In genomic region chr7:66043681-66044497, GRCh38 we compare ENCODE assay signal across 8 cellular contexts. TPM values are rescaled to one million over a fixed set of nuclear protein-coding genes. Genes with fewer than 3 reads are reported as not detected.
DNase-seq lines count a peak whose midpoint lies in the region; ATAC-seq and TF ChIP-seq lines count a peak whose summit lies in the region.

No MANE protein-coding gene starts in this region.

- 8% methylated on average over 37 of the region's 49 CpGs; no CpG with 5 or more reads in 1 of the 2 donors for WGBS in transverse colon (ENCODE audit: low coverage in 1 of 2), 2 donors

- no peaks in the 10 kb centered on the region for H3K9me3 Mint-ChIP-seq in activated T-cell treated with anti-CD3 and anti-CD28 coated beads, Interleukin-2, amount 50 U/mL, for 4 hours
- H3K9me3 Mint-ChIP-seq in natural killer cell treated with Interleukin-12 subunit alpha and Interleukin-12 subunit beta and Interleukin-15 and Interleukin-18, amount 100 ng/mL, for 72 hours, result no peaks in the 10 kb centered on the region

- peak; percentile 28 for TF ChIP-seq POLR2A in transverse colon (IDR thresholded peaks at IDR 0.05)

- no peaks in the 10 kb centered on the region for H3K36me3 ChIP-seq in transverse colon

- intact Hi-C loops in transverse colon (cut with DNase I; ENCODE audit: low total_unique reads), result no loop called here

- H3K4me3 ChIP-seq in transverse colon, result peak overlapping the region; percentile 3 to 56 (median 37)

- no peaks in the 10 kb centered on the region for H3K4me1 ChIP-seq in foreskin keratinocyte
- H3K4me1 ChIP-seq in transverse colon, result peaks cover 0 to 19% (median 15%) of the 10 kb centered on the region in 4 donors

- no peaks in the 10 kb centered on the region for H3K36me3 Mint-ChIP-seq in activated T-cell treated with anti-CD3 and anti-CD28 coated beads, Interleukin-2, amount 50 U/mL, for 4 hours (ENCODE audit: insufficient read depth)
- no peaks in the 10 kb centered on the region for H3K36me3 Mint-ChIP-seq in natural killer cell treated with Interleukin-12 subunit alpha and Interleukin-12 subunit beta and Interleukin-15 and Interleukin-18, amount 100 ng/mL, for 72 hours

- H3K4me3 Mint-ChIP-seq in activated T-cell treated with anti-CD3 and anti-CD28 coated beads, Interleukin-2, amount 50 U/mL, for 4 hours, result peak overlapping the region; percentile 77
- peak overlapping the region; percentile 76 for H3K4me3 Mint-ChIP-seq in natural killer cell treated with Interleukin-12 subunit alpha and Interleukin-12 subunit beta and Interleukin-15 and Interleukin-18, amount 100 ng/mL, for 72 hours

- H3K9me3 ChIP-seq in transverse colon, result no peaks in the 10 kb centered on the region

- H3K27me3 ChIP-seq in foreskin keratinocyte, result no peaks in the 10 kb centered on the region
- no peaks in the 10 kb centered on the region for H3K27me3 ChIP-seq in transverse colon

- no peak overlapping the region for H3K27ac Mint-ChIP-seq in natural killer cell treated with Interleukin-12 subunit alpha and Interleukin-12 subunit beta and Interleukin-15 and Interleukin-18, amount 100 ng/mL, for 72 hours

- DNase-seq in CD1c-positive myeloid dendritic cell (ENCODE audit: extremely low spot score) (peak; percentile 70), foreskin keratinocyte (no peak), transverse colon (peak; percentile 72), NCI-H1105 treated with DMSO at 0.1 percent for 48 hours (lab: John Stamatoyannopoulos, UW) (no peak)
- DNase-seq in activated T-cell treated with anti-CD3 and anti-CD28 coated beads, Interleukin-2, amount 50 U/mL, for 4 hours, result peak; percentile 9
- DNase-seq in natural killer cell treated with Interleukin-12 subunit alpha and Interleukin-12 subunit beta and Interleukin-15 and Interleukin-18, amount 100 ng/mL, for 72 hours (ENCODE audit: low spot score), result no peak
- no peak for DNase-seq in NK-92 treated with Interleukin-12 subunit alpha and Interleukin-12 subunit beta, amount 100 ng/mL, for 24 hours (lab: John Stamatoyannopoulos, UW)

- TF ChIP-seq EP300 in transverse colon (IDR thresholded peaks at IDR 0.05; ENCODE audit: low read depth), result no peak

- H3K27ac ChIP-seq in foreskin keratinocyte (no peak overlapping the region), transverse colon (peak overlapping the region; percentile 44 to 64 (median 58))

- in situ Hi-C loops in transverse colon (cut with MboI; ENCODE audit: low pct_ligation_motif_present in 1 of 4, low pct_unique_long_range_greater_than_20kb in 1 of 4, low sequenced_read_pairs in 3 of 4), result loop anchor here in 1 of 4 donors (25.0 kb wide), 1 partner anchor 368 kb away; no protein-coding TSS in a partner anchor

- H3K27me3 Mint-ChIP-seq in activated T-cell treated with anti-CD3 and anti-CD28 coated beads, Interleukin-2, amount 50 U/mL, for 4 hours (ENCODE audit: low read depth), result peaks cover 11% of the 10 kb centered on the region
- peaks cover 0 to 4% of the 10 kb centered on the region in 2 donors for H3K27me3 Mint-ChIP-seq in natural killer cell treated with Interleukin-12 subunit alpha and Interleukin-12 subunit beta and Interleukin-15 and Interleukin-18, amount 100 ng/mL, for 72 hours

- no peak for TF ChIP-seq CTCF in foreskin keratinocyte (conservative IDR thresholded peaks at IDR 0.05)
- no peak for TF ChIP-seq CTCF in transverse colon (IDR thresholded peaks at IDR 0.05)

- ATAC-seq in HG02798 (IDR thresholded peaks at IDR 0.05; ENCODE audit: poor library complexity, unreplicated experiment), result peak; percentile 37
- peak; percentile 72 to 77 for ATAC-seq in activated T-cell treated with anti-CD3 and anti-CD28 coated beads, Interleukin-2, amount 50 U/mL, for 4 hours
- peak; percentile 31 for ATAC-seq in foreskin keratinocyte
- ATAC-seq in natural killer cell treated with Interleukin-12 subunit alpha and Interleukin-12 subunit beta and Interleukin-15 and Interleukin-18, amount 100 ng/mL, for 72 hours, result peak; percentile 62 to 65

- H3K4me1 Mint-ChIP-seq in activated T-cell treated with anti-CD3 and anti-CD28 coated beads, Interleukin-2, amount 50 U/mL, for 4 hours (ENCODE audit: low read depth), result peaks cover 6% of the 10 kb centered on the region
- peaks cover 0 to 8% of the 10 kb centered on the region in 2 donors for H3K4me1 Mint-ChIP-seq in natural killer cell treated with Interleukin-12 subunit alpha and Interleukin-12 subunit beta and Interleukin-15 and Interleukin-18, amount 100 ng/mL, for 72 hours (ENCODE audit: low read depth in 2 of 2)

RNA-seq across cellular contexts. Expression of gene ASL, which starts 31.7 kb away (rescaled TPM):
- 10 to 100 TPM in 1 of 3 donors, 1 to 10 TPM in 2; 7.3 to 11.7 (median 9.6) TPM for total RNA-seq in activated T-cell treated with anti-CD3 and anti-CD28 coated beads, Interleukin-2, amount 50 U/mL, for 4 hours
- total RNA-seq in foreskin keratinocyte (37.9 and 43.0 TPM in 2 replicates), transverse colon (100 to 1,000 TPM in 2 of 4 donors, 10 to 100 TPM in 2; 77.2 to 179 (median 129) TPM)
- polyA plus RNA-seq in foreskin keratinocyte, result 48.6 and 52.5 TPM in 2 replicates
- total RNA-seq in natural killer cell treated with Interleukin-12 subunit alpha and Interleukin-12 subunit beta and Interleukin-15 and Interleukin-18, amount 100 ng/mL, for 72 hours, result 10 to 100 TPM; 63.1 to 68.3 TPM

Comparison
In these comparisons a context has a peak if more than half of its experiments do, and no peak if none do; other contexts are left out.
1. DNase-seq: peak in CD1c-positive myeloid dendritic cell (single experiment), activated T-cell treated with anti-CD3 and anti-CD28 coated beads, Interleukin-2, amount 50 U/mL, for 4 hours (single experiment) and transverse colon (single experiment); none in foreskin keratinocyte (0 of 2), natural killer cell treated with Interleukin-12 subunit alpha and Interleukin-12 subunit beta and Interleukin-15 and Interleukin-18, amount 100 ng/mL, for 72 hours (single experiment), NCI-H1105 treated with DMSO at 0.1 percent for 48 hours (single experiment) and NK-92 treated with Interleukin-12 subunit alpha and Interleukin-12 subunit beta, amount 100 ng/mL, for 24 hours (single experiment).
2. Peak in every context shown above with its lines, with median percentiles within 50 percentile points of each other: ATAC-seq.